In genomic region chr22:39646614-39647210, GRCh38 we compare ENCODE assay signal across 14 cellular contexts.
A peak's percentile ranks its signal among the peaks of the same experiment; 100 is the strongest.
DNase-seq lines count a peak whose midpoint lies in the region; ATAC-seq and TF ChIP-seq lines count a peak whose summit lies in the region.
"Had no signal": no experiment of that assay in that cellular context is flagged by ENCODE, and none has a peak within 500 bp of the region (broad histone marks: within the 10 kb centered on the region; RNA-seq: fewer than 3 reads in every experiment).

No MANE protein-coding gene starts in this region.

- H3K4me1 ChIP-seq in right cardiac atrium (ENCODE audit: control insufficient read depth, insufficient read depth, low read length) (no peaks in the 10 kb centered on the region), left lung (no peaks in the 10 kb centered on the region)

- intact Hi-C loops in right cardiac atrium (cut with DNase I), result no loop called here
- intact Hi-C loops in Right ventricle myocardium superior (cut with DNase I), result no loop called here
- intact Hi-C loops in left lung (cut with DNase I), result no loop called here

- H3K27ac ChIP-seq in right cardiac atrium (ENCODE audit: low read length), result no peak overlapping the region
- no peak overlapping the region for H3K27ac ChIP-seq in left lung
- H3K27ac ChIP-seq: GM23248 had no signal

- no peak for TF ChIP-seq CTCF in left lung (IDR thresholded peaks at IDR 0.05)

- 77% methylated on average over 32 of the region's 32 CpGs for WGBS in right cardiac atrium

- H3K4me3 ChIP-seq in right cardiac atrium (ENCODE audit: low read length), result no peak overlapping the region
- no peak overlapping the region for H3K4me3 ChIP-seq in left lung
- H3K4me3 ChIP-seq: GM23248 had no signal

- no peak for ATAC-seq in right cardiac atrium
- ATAC-seq in Right ventricle myocardium superior (ENCODE audit: poor library complexity), result no peak
- peak; percentile 28 for ATAC-seq in left lung
- ATAC-seq in HG02981 (IDR thresholded peaks at IDR 0.05; ENCODE audit: unreplicated experiment), result no peak

- H3K9me3 ChIP-seq in right cardiac atrium (ENCODE audit: control insufficient read depth, low read length) (no peaks in the 10 kb centered on the region), left lung (no peaks in the 10 kb centered on the region)

- peak in 2 of 3 donors; percentile 27 to 48 for DNase-seq in right cardiac atrium
- no peak for DNase-seq in Right ventricle myocardium superior
- DNase-seq in NCI-H1105 treated with DMSO at 0.1 percent for 48 hours (lab: John Stamatoyannopoulos, UW), result peak; percentile 73
- DNase-seq in left lung, result no peak
- no peak for DNase-seq in NCI-H524 (lab: John Stamatoyannopoulos, UW)
- no peak for DNase-seq in activated naive CD4-positive, alpha-beta T cell treated with Interleukin-2 at 50 U/mL for 16 hours
- DNase-seq: GM23248; KG1; NCI-H2081 treated with DMSO at 0.1 percent for 48 hours; NCI-H226; NCI-H526 treated with DMSO at 0.1 percent for 48 hours; NK-92 treated with Interleukin-12 subunit alpha and Interleukin-12 subunit beta, amount 100 ng/mL, for 24 hours; SIG-M5 had no signal

- H3K36me3 ChIP-seq in left lung, result no peaks in the 10 kb centered on the region

- H3K27me3 ChIP-seq in right cardiac atrium (ENCODE audit: control insufficient read depth, insufficient read depth) (no peaks in the 10 kb centered on the region), left lung (peaks cover 0 to 49% of the 10 kb centered on the region in 2 donors)

Comparison
In these comparisons a context has a peak if more than half of its experiments do, and no peak if none do; other contexts are left out.
1. DNase-seq: peak in right cardiac atrium (2 of 3) and NCI-H1105 treated with DMSO at 0.1 percent for 48 hours (single experiment); none in Right ventricle myocardium superior (single experiment), left lung (0 of 2), NCI-H524 (0 of 2) and activated naive CD4-positive, alpha-beta T cell treated with Interleukin-2 at 50 U/mL for 16 hours (single experiment).